In genomic region chr1:108780937-108781574, GRCh38 we compare ENCODE assay signal across 13 cellular contexts.
"Had no signal": no experiment of that assay in that cellular context is flagged by ENCODE, and none has a peak within 500 bp of the region (broad histone marks: within the 10 kb centered on the region; RNA-seq: fewer than 3 reads in every experiment).

No MANE protein-coding gene starts in this region.

- FAIRE-seq: frontal cortex, keratinocyte had no signal

- H3K27me3 ChIP-seq: heart right ventricle, neural progenitor cell, ovary had no signal

- H2AFZ ChIP-seq: neural progenitor cell had no signal

- ATAC-seq: activated CD8-positive, alpha-beta T cell treated with anti-CD3 and anti-CD28 coated beads for 36 hours; activated T-cell treated with anti-CD3 and anti-CD28 coated beads, Interleukin-2, amount 50 U/mL, for 72 hours; heart right ventricle; left ventricle myocardium superior had no signal

- H3K4me1 ChIP-seq: heart right ventricle, neural progenitor cell had no signal

- H3K27ac ChIP-seq: heart right ventricle, neural progenitor cell, ovary had no signal

- H3K4me3 Mint-ChIP-seq: activated CD8-positive, alpha-beta T cell treated with anti-CD3 and anti-CD28 coated beads for 36 hours; activated naive CD8-positive, alpha-beta T cell treated with anti-CD3 and anti-CD28 coated beads, Interleukin-2, amount 10 ng/mL, durations not matched to agents 7 days and 5 days; activated T-cell treated with anti-CD3 and anti-CD28 coated beads, Interleukin-2, amount 50 U/mL, for 72 hours; neural progenitor cell had no signal

- H3K27ac Mint-ChIP-seq: activated CD8-positive, alpha-beta T cell treated with anti-CD3 and anti-CD28 coated beads for 36 hours; activated naive CD8-positive, alpha-beta T cell treated with anti-CD3 and anti-CD28 coated beads, Interleukin-2, amount 10 ng/mL, durations not matched to agents 7 days and 5 days; activated T-cell treated with anti-CD3 and anti-CD28 coated beads, Interleukin-2, amount 50 U/mL, for 72 hours; neural progenitor cell had no signal

- H3K4me2 ChIP-seq: neural progenitor cell had no signal

- H3K9ac ChIP-seq: neural progenitor cell had no signal

- H3K27me3 Mint-ChIP-seq: activated CD8-positive, alpha-beta T cell treated with anti-CD3 and anti-CD28 coated beads for 36 hours; activated naive CD8-positive, alpha-beta T cell treated with anti-CD3 and anti-CD28 coated beads, Interleukin-2, amount 10 ng/mL, durations not matched to agents 7 days and 5 days had no signal

- H3K4me1 Mint-ChIP-seq: activated naive CD8-positive, alpha-beta T cell treated with anti-CD3 and anti-CD28 coated beads, Interleukin-2, amount 10 ng/mL, durations not matched to agents 7 days and 5 days; neural progenitor cell had no signal

- H3K36me3 ChIP-seq: ovary had no signal

- DNase-seq: activated CD8-positive, alpha-beta memory T cell treated with anti-CD3 and anti-CD28 coated beads, Interleukin-2, amount 50 U/mL, for 4 hours; activated CD8-positive, alpha-beta T cell treated with anti-CD3 and anti-CD28 coated beads for 36 hours; activated naive CD8-positive, alpha-beta T cell treated with anti-CD3 and anti-CD28 coated beads, Interleukin-2, amount 10 ng/mL, durations not matched to agents 7 days and 5 days; activated T-cell treated with anti-CD3 and anti-CD28 coated beads, Interleukin-2, amount 50 U/mL, for 72 hours; anterior cingulate cortex; heart right ventricle; left ventricle myocardium superior; ovary; stimulated activated CD4-positive, alpha-beta T cell treated with anti-CD3 and anti-CD28 coated beads, Interleukin-12 subunit alpha, Interleukin-12 subunit beta, amount 100 ng/mL, for 4 hours; stimulated activated naive CD4-positive, alpha-beta T cell treated with Interleukin-2 at 50 U/mL for 16 hours had no signal

- H3K4me3 ChIP-seq: heart right ventricle, neural progenitor cell, ovary had no signal
